1 cellular context compared by ENCODE assay signal in the genomic region with DNA sequence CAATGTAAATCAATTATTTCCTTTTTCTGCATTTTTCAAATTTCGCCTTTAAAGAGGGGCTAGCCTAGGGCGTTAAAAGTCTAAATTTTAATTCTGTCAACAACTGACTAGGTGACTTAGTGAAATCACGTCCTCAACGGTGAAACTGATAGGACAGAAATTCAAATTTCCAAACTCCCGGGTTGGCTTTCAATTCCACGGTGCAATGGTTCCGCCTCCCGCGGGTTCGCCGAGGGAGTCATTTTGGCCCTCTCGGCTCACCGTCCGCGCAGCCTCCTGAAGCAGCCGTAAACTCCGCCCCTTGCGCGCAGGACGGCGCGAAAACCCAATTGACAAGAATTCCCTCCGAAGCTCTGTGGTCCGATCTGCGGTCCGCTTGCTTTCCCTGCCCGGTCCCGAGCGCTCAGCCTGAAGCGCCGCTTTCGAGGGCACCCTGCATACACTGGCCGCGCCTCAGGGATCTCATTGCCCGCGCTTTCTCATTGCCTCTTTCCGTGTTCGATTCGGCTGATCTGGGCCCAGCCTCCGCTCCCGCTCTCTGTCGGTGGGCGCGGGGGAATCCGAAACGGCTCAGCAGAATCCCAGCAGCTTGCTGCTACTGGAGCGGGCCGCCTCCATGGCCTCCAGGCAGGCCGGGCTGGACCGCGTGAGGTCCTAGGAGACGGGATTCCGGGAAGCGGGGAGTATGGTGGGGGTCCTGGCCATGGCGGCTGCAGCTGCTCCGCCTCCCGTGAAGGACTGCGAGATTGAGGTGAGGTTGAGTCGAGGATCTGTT.
A peak's percentile ranks its signal among the peaks of the same experiment; 100 is the strongest.
TF ChIP-seq lines count a peak whose summit lies in the region.

Gene ATAD5, plus strand, starts transcription at position 304 of the 775 bp plus-strand sequence. Its CDS starts 382 bp downstream, at position 686.

TF ChIP-seq in H1, 55 proteins besides CTCF, POLR2A, EP300 and RAD21 (continued from another document):
- TF ChIP-seq EGR1 (IDR thresholded peaks at IDR 0.05; ENCODE audit: borderline replicate concordance, low read depth, low read length) (no peak), MAFK (IDR thresholded peaks at IDR 0.05; ENCODE audit: low read depth, low read length) (no peak), KDM1A (IDR thresholded peaks at IDR 0.05; ENCODE audit: borderline replicate concordance, low read length) (no peak), NRF1 (IDR thresholded peaks at IDR 0.05; ENCODE audit: low read depth, low read length) (peak; percentile 26; the same call in 1 of the 2 replicates), FOSL1 (IDR thresholded peaks at IDR 0.05; ENCODE audit: insufficient read depth, low read depth, low read length) (no peak), BCL11A (IDR thresholded peaks at IDR 0.05; ENCODE audit: low read depth in 2 of 2, low read length in 2 of 2) (no peak), ASH2L (IDR thresholded peaks at IDR 0.05; ENCODE audit: low read length) (peak; percentile 94), BACH1 (IDR thresholded peaks at IDR 0.05; ENCODE audit: low read length) (no peak), JUN (IDR thresholded peaks at IDR 0.05; ENCODE audit: low read depth, low read length) (no peak), BRCA1 (IDR thresholded peaks at IDR 0.05; ENCODE audit: low read depth, low read length) (no peak), CREB1 (IDR thresholded peaks at IDR 0.05) (0 out of 2 replicates have a peak, but pooled peaks have one; percentile 37)
- TF ChIP-seq, protein P1, sequence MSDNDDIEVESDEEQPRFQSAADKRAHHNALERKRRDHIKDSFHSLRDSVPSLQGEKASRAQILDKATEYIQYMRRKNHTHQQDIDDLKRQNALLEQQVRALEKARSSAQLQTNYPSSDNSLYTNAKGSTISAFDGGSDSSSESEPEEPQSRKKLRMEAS (IDR thresholded peaks at IDR 0.05): peak; percentile 7; the same call in 1 of the 2 replicates
TF ChIP-seq in H1: peak in this region for 20.
